Comparison of ENCODE assay signal across 12 cellular contexts in genomic region chr7:151426906-151427704, GRCh38. TPM values are rescaled to one million over a fixed set of nuclear protein-coding genes. Genes with fewer than 3 reads are reported as not detected.
DNase-seq lines count a peak whose midpoint lies in the region; ATAC-seq and TF ChIP-seq lines count a peak whose summit lies in the region.
"Had no signal": no experiment of that assay in that cellular context is flagged by ENCODE, and none has a peak within 500 bp of the region (broad histone marks: within the 10 kb centered on the region; RNA-seq: fewer than 3 reads in every experiment).

No MANE protein-coding gene starts in this region.

- no CpG with 5 or more reads among the region's 23 CpGs for WGBS in trophoblast cell (ENCODE audit: extremely low coverage, insufficient coverage, insufficient read length)

- H3K4me2 ChIP-seq in trophoblast cell (ENCODE audit: low read length): no peak overlapping the region

- H3K14ac ChIP-seq in trophoblast cell (ENCODE audit: low read length): peak overlapping the region; percentile 86

- peaks cover 22% of the 10 kb centered on the region for H3K79me1 ChIP-seq in trophoblast cell (ENCODE audit: low read length)

- intact Hi-C loops in left ventricle myocardium superior (cut with micrococcal nuclease): no loop called here

- no peak overlapping the region for H2AFZ ChIP-seq in trophoblast cell (ENCODE audit: insufficient read depth, low read length, poor library complexity)

- H3K4me1 ChIP-seq in right atrium auricular region (peaks cover 0 to 11% of the 10 kb centered on the region in 2 donors), duodenal mucosa (ENCODE audit: control insufficient read depth in 1 of 2, insufficient read depth in 2 of 2, low read length in 2 of 2) (peaks cover 14 to 25% of the 10 kb centered on the region in 2 donors), trophoblast cell (ENCODE audit: control insufficient read depth in 1 of 2, insufficient read depth in 2 of 2, low read length in 2 of 2) (peaks cover 32 to 37% of the 10 kb centered on the region in 2 experiments)

- H3K9ac ChIP-seq in duodenal mucosa (ENCODE audit: low read depth in 1 of 2, low read length in 2 of 2) (no peak overlapping the region), trophoblast cell (ENCODE audit: low read length) (no peak overlapping the region)

- no peak overlapping the region for H4K8ac ChIP-seq in trophoblast cell (ENCODE audit: low read depth, low read length)

- H3K27me3 ChIP-seq in right atrium auricular region: no peaks in the 10 kb centered on the region
- no peaks in the 10 kb centered on the region for H3K27me3 ChIP-seq in duodenal mucosa (ENCODE audit: control insufficient read depth in 1 of 2, insufficient read depth in 2 of 2, low read length in 2 of 2)
- H3K27me3 ChIP-seq in trophoblast cell (ENCODE audit: insufficient read depth, low read length): no peaks in the 10 kb centered on the region
- H3K27me3 ChIP-seq: SJSA1 had no signal

- peak overlapping the region; percentile 37 for H2BK12ac ChIP-seq in trophoblast cell (ENCODE audit: low read length)

- H2BK5ac ChIP-seq in trophoblast cell (ENCODE audit: low read depth, low read length, poor library complexity): peak overlapping the region; percentile 82

- no peak for TF ChIP-seq CTCF in right atrium auricular region (IDR thresholded peaks at IDR 0.05)

- peak overlapping the region; percentile 97 for H2BK120ac ChIP-seq in trophoblast cell (ENCODE audit: insufficient read depth, low read length, poor library complexity)

- no peak overlapping the region for H3K23ac ChIP-seq in trophoblast cell (ENCODE audit: low read length)

- H3K4ac ChIP-seq in trophoblast cell (ENCODE audit: low read depth, low read length): peak overlapping the region; percentile 37

- peak overlapping the region; percentile 38 for H2AK5ac ChIP-seq in trophoblast cell (ENCODE audit: low read length)

- H3K9me3 ChIP-seq in right atrium auricular region (peaks cover 0 to 5% of the 10 kb centered on the region in 2 donors), duodenal mucosa (ENCODE audit: control insufficient read depth in 1 of 2, low read length in 2 of 2) (no peaks in the 10 kb centered on the region), trophoblast cell (ENCODE audit: insufficient read depth, low read depth, low read length) (no peaks in the 10 kb centered on the region)
- H3K9me3 ChIP-seq: SJSA1 had no signal

- H3K36me3 ChIP-seq in right atrium auricular region (no peaks in the 10 kb centered on the region), duodenal mucosa (ENCODE audit: control insufficient read depth in 1 of 2, insufficient read depth in 2 of 2, low read length in 2 of 2) (no peaks in the 10 kb centered on the region), trophoblast cell (ENCODE audit: control insufficient read depth in 1 of 2, insufficient read depth in 2 of 2, low read length in 2 of 2) (no peaks in the 10 kb centered on the region)
- H3K36me3 ChIP-seq: SJSA1 had no signal

- peak overlapping the region; percentile 85 for H3K18ac ChIP-seq in trophoblast cell (ENCODE audit: low read length)

- DNase-seq in right atrium auricular region (ENCODE audit: low spot score) (no peak), left ventricle myocardium superior (no peak), trophoblast cell (no peak), dedifferentiated amniotic fluid mesenchymal stem cell (ENCODE audit: extremely low spot score) (no peak), SHP77 treated with DMSO at 0.1 percent for 48 hours (lab: John Stamatoyannopoulos, UW) (no peak), NCI-H2107 treated with DMSO at 0.1 percent for 48 hours (lab: John Stamatoyannopoulos, UW; ENCODE audit: unreplicated experiment) (no peak), DMS 273 treated with DMSO at 0.1 percent for 48 hours (lab: John Stamatoyannopoulos, UW) (no peak)
- DNase-seq: foreskin melanocyte, immature natural killer cell, KBM-7 had no signal

- no peak for ATAC-seq in left ventricle myocardium superior

- peaks cover 3% of the 10 kb centered on the region for H3K79me2 ChIP-seq in trophoblast cell (ENCODE audit: control insufficient read depth, insufficient read depth, low read length, poor library complexity)

- H4K12ac ChIP-seq in trophoblast cell (ENCODE audit: low read depth, low read length): no peak overlapping the region

- H3K27ac ChIP-seq in right atrium auricular region: peak overlapping the region; percentile 32 to 68
- H3K27ac ChIP-seq in duodenal mucosa (ENCODE audit: low read depth, low read length): peak overlapping the region; percentile 45
- no peak overlapping the region for H3K27ac ChIP-seq in trophoblast cell (ENCODE audit: low read depth, low read length)

- H3K4me3 ChIP-seq in right atrium auricular region: no peak overlapping the region
- no peak overlapping the region for H3K4me3 ChIP-seq in duodenal mucosa (ENCODE audit: low read depth in 1 of 2, low read length in 2 of 2)
- no peak overlapping the region for H3K4me3 ChIP-seq in trophoblast cell (ENCODE audit: low read depth, low read length)
- H3K4me3 ChIP-seq: SJSA1 had no signal

- H4K91ac ChIP-seq in trophoblast cell (ENCODE audit: low read depth, low read length): peak overlapping the region; percentile 93

RNA-seq across cellular contexts. Expression of gene CRYGN, which starts 12.8 kb away (rescaled TPM):
- total RNA-seq in right atrium auricular region: under 1 TPM in 1 of 2 donors, not detected in 1; 0.90 TPM
- total RNA-seq in left ventricle myocardium superior: not detected
- 0.16 and 0.26 TPM in 2 replicates for polyA plus RNA-seq in trophoblast cell (2013)
- total RNA-seq: SJSA1 had no signal
- polyA plus RNA-seq: immature natural killer cell had no signal

RNA-seq across cellular contexts. Expression of gene WDR86, which starts 17.3 kb away (rescaled TPM):
- total RNA-seq in right atrium auricular region (1 to 10 TPM in 1 of 2 donors, under 1 TPM in 1; 0.33 to 1.6 TPM), left ventricle myocardium superior (0.37 TPM)
- 6.0 and 7.3 TPM in 2 replicates for polyA plus RNA-seq in trophoblast cell (2013)
